In the genomic region with DNA sequence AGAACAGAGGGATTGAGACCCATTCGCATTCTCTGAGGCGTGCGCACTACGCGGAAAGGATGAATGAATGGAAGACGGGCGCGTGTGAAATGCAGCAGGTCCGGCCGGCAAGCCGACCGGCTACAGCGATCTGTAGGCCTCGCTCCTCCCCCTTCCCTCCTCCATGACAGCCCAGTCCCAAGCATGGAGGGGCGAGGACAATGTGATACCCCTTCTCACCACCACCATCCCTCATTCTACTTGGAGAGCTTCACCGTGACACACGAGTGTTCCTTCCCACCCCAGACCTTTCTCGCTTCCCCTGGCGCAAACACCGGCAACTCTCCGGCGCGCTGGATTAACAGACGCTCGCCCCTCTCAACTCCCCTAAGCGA, we compare ENCODE assay signal across 8 cellular contexts. TPM values are rescaled to one million over a fixed set of nuclear protein-coding genes. Genes with fewer than 3 reads are reported as not detected.
DNase-seq lines count a peak whose midpoint lies in the region; ATAC-seq, FAIRE-seq and TF ChIP-seq lines count a peak whose summit lies in the region.

No MANE protein-coding gene starts in this region.

- H3K4me3 ChIP-seq in AG04449 (ENCODE audit: low read depth, low read length) (peak overlapping the region; percentile 94), HepG2 (replicated peaks in 1 of 3; ENCODE audit: insufficient read depth in 1 of 3, low read depth in 2 of 3, low read length in 3 of 3) (peak overlapping the region; percentile 82 to 99 (median 93))

- H3K4me3 Mint-ChIP-seq in dendritic cell treated with granulocyte-macrophage colony-stimulating factor and Interleukin-4, amounts not matched to agents 40 ng/mL and 50 ng/mL, for 4 days = peak overlapping the region; percentile 92

- no peak overlapping the region for H2AFZ ChIP-seq in HepG2 (ENCODE audit: low read length)

- under 1% methylated on average over 24 of the region's 26 CpGs for WGBS in HepG2 (ENCODE audit: low lambda C conversion rate)

- H3K27ac ChIP-seq in HepG2 (ENCODE audit: extremely low read length, insufficient read depth, low read length) = peak overlapping the region; percentile 95

- H3K27me3 ChIP-seq in HepG2 (ENCODE audit: control insufficient read depth in 1 of 2, insufficient read depth in 2 of 2, low read length in 2 of 2) = no peaks in the 10 kb centered on the region; a peak in 1 of 5 replicates

- peak; percentile 30 for TF ChIP-seq POLR2A in GM18526 (IDR thresholded peaks at IDR 0.05; ENCODE audit: extremely low read depth, insufficient read length)
- TF ChIP-seq POLR2A in HepG2 (IDR thresholded peaks at IDR 0.05; ENCODE audit: insufficient read depth in 1 of 2, low read depth in 2 of 2, low read length in 2 of 2) = peak; percentile 66 to 92; a peak in 3 of 4 replicates

- no peaks in the 10 kb centered on the region for H3K9me3 ChIP-seq in HepG2 (ENCODE audit: low read length)

- TF ChIP-seq RAD21 in HepG2 (CRISPR knock-in tag; IDR thresholded peaks at IDR 0.05) = no peak

- TF ChIP-seq EP300 in HepG2 (IDR thresholded peaks at IDR 0.05; ENCODE audit: low read depth in 2 of 2, low read length in 2 of 2) (no peak), HepG2 (CRISPR knock-in tag; IDR thresholded peaks at IDR 0.05; ENCODE audit: borderline replicate concordance) (no peak)

- H3K27me3 Mint-ChIP-seq in dendritic cell treated with granulocyte-macrophage colony-stimulating factor and Interleukin-4, amounts not matched to agents 40 ng/mL and 50 ng/mL, for 4 days = no peaks in the 10 kb centered on the region

- FAIRE-seq in HepG2 (lab: Jason Lieb, UNC) = no peak

- H3K9me3 Mint-ChIP-seq in dendritic cell treated with granulocyte-macrophage colony-stimulating factor and Interleukin-4, amounts not matched to agents 40 ng/mL and 50 ng/mL, for 4 days = no peaks in the 10 kb centered on the region

- peak overlapping the region; percentile 93 for H3K27ac Mint-ChIP-seq in dendritic cell treated with granulocyte-macrophage colony-stimulating factor and Interleukin-4, amounts not matched to agents 40 ng/mL and 50 ng/mL, for 4 days

- intact Hi-C loops in dendritic cell treated with granulocyte-macrophage colony-stimulating factor and Interleukin-4, amounts not matched to agents 40 ng/mL and 50 ng/mL, for 4 days (cut with micrococcal nuclease) = loop anchor here (2.0 kb wide), 1 partner anchor 667 kb away; a partner anchor contains a TSS
- intact Hi-C loops in HepG2 (cut with micrococcal nuclease; ENCODE audit: unreplicated experiment) = loop anchor here (2.0 to 5.0 kb wide), 3 partner anchors 159 to 635 kb away; a partner anchor contains a TSS

- BruUV-seq in HepG2 (replicated peaks; lab: Mats Ljungman, UMichigan) = no TSS peak

- peaks cover 30% of the 10 kb centered on the region for H3K36me3 Mint-ChIP-seq in dendritic cell treated with granulocyte-macrophage colony-stimulating factor and Interleukin-4, amounts not matched to agents 40 ng/mL and 50 ng/mL, for 4 days (ENCODE audit: low read depth)

- CTCF ChIA-PET in AG04449 (lab: Yijun Ruan, JAX) = interaction anchor here (0.9 to 3.4 kb wide), 9 partner anchors 10 to 461 kb away, joined by 3 to 21 read pairs (median 5); a partner anchor contains a TSS
- CTCF ChIA-PET in HepG2 (lab: Yijun Ruan, JAX; ENCODE audit: low intra/inter-chr PET ratio, low total read pairs) = no interaction called here

- peaks cover 54% of the 10 kb centered on the region for H3K79me2 ChIP-seq in HepG2 (ENCODE audit: insufficient read depth, low read length)

- POLR2A ChIA-PET in AG04449 (lab: Yijun Ruan, JAX) (interaction anchor here (0.6 to 2.1 kb wide), 3 partner anchors 11 to 349 kb away, joined by 3 to 8 read pairs (median 3); a partner anchor contains a TSS), HepG2 (lab: Yijun Ruan, JAX) (interaction anchor here (0.8 to 3.4 kb wide), 8 partner anchors 10 to 667 kb away, joined by 3 to 31 read pairs (median 4); a partner anchor contains a TSS)

- peaks cover 30% of the 10 kb centered on the region for H3K4me1 ChIP-seq in HepG2 (ENCODE audit: insufficient read depth, low read length)

- DNase-seq in AG04449 (ENCODE audit: low read depth, low spot score) (no peak), NCI-H446 (lab: John Stamatoyannopoulos, UW) (peak; percentile 53 to 80), HepG2 (ENCODE audit: low spot score) (peak; percentile 76)
- DNase-seq in activated CD4-positive, alpha-beta T cell treated with anti-CD3 and anti-CD28 coated beads for 48 hours = peak; percentile 85
- DNase-seq in stimulated activated CD4-positive, alpha-beta T cell treated with anti-CD3 and anti-CD28 coated beads, Interleukin-4, amount 100 ng/mL, for 4 hours = peak; percentile 64 to 68

- H3K4me2 ChIP-seq in HepG2 (ENCODE audit: low read depth, low read length) = peak overlapping the region; percentile 92

- TF ChIP-seq CTCF in AG04449 (IDR thresholded peaks at IDR 0.05; ENCODE audit: insufficient read depth, low read length, missing control alignments) = no peak
- TF ChIP-seq CTCF in HepG2 (CRISPR knock-in tag; IDR thresholded peaks at IDR 0.05) = no peak

- ATAC-seq in HG03064 (IDR thresholded peaks at IDR 0.05; ENCODE audit: low read depth, unreplicated experiment) (peak; percentile 32), HepG2 (peak; percentile 85)

- in situ Hi-C loops in HepG2 (cut with HindIII; ENCODE audit: extremely low pct_ligation_motif_present, low pct_unique_long_range_greater_than_20kb) = no loop called here

- H3K4me1 Mint-ChIP-seq in dendritic cell treated with granulocyte-macrophage colony-stimulating factor and Interleukin-4, amounts not matched to agents 40 ng/mL and 50 ng/mL, for 4 days (ENCODE audit: low read depth) = peaks cover 36% of the 10 kb centered on the region

- peak overlapping the region; percentile 94 for H3K9ac ChIP-seq in HepG2 (ENCODE audit: insufficient read depth, low read depth, low read length)

- peaks cover 29% of the 10 kb centered on the region for H4K20me1 ChIP-seq in HepG2 (ENCODE audit: insufficient read depth, low read length)

- H3K36me3 ChIP-seq in HepG2 (replicated peaks in 1 of 2; ENCODE audit: control insufficient read depth in 1 of 2, insufficient read depth in 2 of 2, low read length in 2 of 2) = 0 out of 5 replicates have a peak, but pooled peaks cover 2 to 5% of the 10 kb centered on the region in 2 experiments

TF ChIP-seq in HepG2, 621 proteins besides CTCF, POLR2A, EP300 and RAD21 (continues in another document):
- TF ChIP-seq, protein P1, sequence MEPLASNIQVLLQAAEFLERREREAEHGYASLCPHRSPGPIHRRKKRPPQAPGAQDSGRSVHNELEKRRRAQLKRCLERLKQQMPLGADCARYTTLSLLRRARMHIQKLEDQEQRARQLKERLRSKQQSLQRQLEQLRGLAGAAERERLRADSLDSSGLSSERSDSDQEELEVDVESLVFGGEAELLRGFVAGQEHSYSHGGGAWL (CRISPR knock-in tag; IDR thresholded peaks at IDR 0.05) = no peak
- TF ChIP-seq SAFB2 (CRISPR knock-in tag; IDR thresholded peaks at IDR 0.05; ENCODE audit: borderline replicate concordance, low read depth) = peak; percentile 15; the same call in 1 of the 2 replicates
- TF ChIP-seq EEA1 (CRISPR knock-in tag; IDR thresholded peaks at IDR 0.05; ENCODE audit: borderline replicate concordance) = no peak
- TF ChIP-seq ZFYVE20 (CRISPR knock-in tag; IDR thresholded peaks at IDR 0.05; ENCODE audit: borderline replicate concordance, low read depth) = no peak
- TF ChIP-seq ZNF678 (CRISPR knock-in tag; IDR thresholded peaks at IDR 0.05) = no peak
- no peak for TF ChIP-seq DPF2 (CRISPR knock-in tag; IDR thresholded peaks at IDR 0.05; ENCODE audit: borderline replicate concordance, low read depth)
- TF ChIP-seq, protein P2, sequence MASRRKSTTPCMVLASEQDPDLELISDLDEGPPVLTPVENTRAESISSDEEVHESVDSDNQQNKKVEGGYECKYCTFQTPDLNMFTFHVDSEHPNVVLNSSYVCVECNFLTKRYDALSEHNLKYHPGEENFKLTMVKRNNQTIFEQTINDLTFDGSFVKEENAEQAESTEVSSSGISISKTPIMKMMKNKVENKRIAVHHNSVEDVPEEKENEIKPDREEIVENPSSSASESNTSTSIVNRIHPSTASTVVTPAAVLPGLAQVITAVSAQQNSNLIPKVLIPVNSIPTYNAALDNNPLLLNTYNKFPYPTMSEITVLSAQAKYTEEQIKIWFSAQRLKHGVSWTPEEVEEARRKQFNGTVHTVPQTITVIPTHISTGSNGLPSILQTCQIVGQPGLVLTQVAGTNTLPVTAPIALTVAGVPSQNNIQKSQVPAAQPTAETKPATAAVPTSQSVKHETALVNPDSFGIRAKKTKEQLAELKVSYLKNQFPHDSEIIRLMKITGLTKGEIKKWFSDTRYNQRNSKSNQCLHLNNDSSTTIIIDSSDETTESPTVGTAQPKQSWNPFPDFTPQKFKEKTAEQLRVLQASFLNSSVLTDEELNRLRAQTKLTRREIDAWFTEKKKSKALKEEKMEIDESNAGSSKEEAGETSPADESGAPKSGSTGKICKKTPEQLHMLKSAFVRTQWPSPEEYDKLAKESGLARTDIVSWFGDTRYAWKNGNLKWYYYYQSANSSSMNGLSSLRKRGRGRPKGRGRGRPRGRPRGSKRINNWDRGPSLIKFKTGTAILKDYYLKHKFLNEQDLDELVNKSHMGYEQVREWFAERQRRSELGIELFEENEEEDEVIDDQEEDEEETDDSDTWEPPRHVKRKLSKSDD (CRISPR knock-in tag; IDR thresholded peaks at IDR 0.05; ENCODE audit: low read depth) = peak; percentile 81

RNA-seq across cellular contexts. Expression of a gene that starts 0.8 kb away (rescaled TPM):
- total RNA-seq in HepG2 (2016; rRNA removed; fragmentation: Illumina TruSeq; extraction: Trizol) = 194 and 288 TPM in 2 replicates
- total RNA-seq in HepG2 (2016; cell fraction: cytosol; rRNA removed; fragmentation: Illumina TruSeq; extraction: Trizol; ENCODE audit: low read depth) = 40.9 and 48.1 TPM in 2 replicates
- 189 and 288 TPM in 2 replicates for total RNA-seq in HepG2 (2016; cell fraction: insoluble cytoplasmic fraction; rRNA removed; fragmentation: Illumina TruSeq; extraction: Trizol)
- 81.4 and 95.8 TPM in 2 replicates for total RNA-seq in HepG2 (2016; cell fraction: membrane; rRNA removed; fragmentation: Illumina TruSeq; extraction: Trizol)
- 82.9 and 99.3 TPM in 2 replicates for total RNA-seq in HepG2 (2016; cell fraction: nucleus; rRNA removed; fragmentation: Illumina TruSeq; extraction: Trizol)
- 37.1 and 50.8 TPM in 2 replicates for polyA plus RNA-seq in HepG2 (2011; rRNA removed)
- 26.0 and 35.9 TPM in 2 replicates for polyA plus RNA-seq in HepG2 (2011; cell fraction: cytosol; rRNA removed)
- polyA plus RNA-seq in HepG2 (2011; cell fraction: nucleus; rRNA removed) = 15.4 and 20.2 TPM in 2 replicates
- polyA plus RNA-seq in HepG2 (2012) = 53.5 and 67.1 TPM in 2 replicates
- polyA plus RNA-seq in HepG2 (2016; cell fraction: cytosol; fragmentation: Illumina TruSeq; extraction: Trizol; ENCODE audit: low read depth) = 13.9 and 17.2 TPM in 2 replicates
- polyA plus RNA-seq in HepG2 (2016; cell fraction: insoluble cytoplasmic fraction; fragmentation: Illumina TruSeq; extraction: Trizol; ENCODE audit: low read depth) = 202 and 240 TPM in 2 replicates
- 27.3 and 34.3 TPM in 2 replicates for polyA plus RNA-seq in HepG2 (2016; cell fraction: membrane; fragmentation: Illumina TruSeq; extraction: Trizol; ENCODE audit: low read depth)
- polyA plus RNA-seq in HepG2 (2016; cell fraction: nucleus; fragmentation: Illumina TruSeq; extraction: Trizol; ENCODE audit: insufficient read depth, low read depth) = 73.4 and 87.3 TPM in 2 replicates
- 17.0 and 19.1 TPM in 2 replicates for polyA minus RNA-seq in HepG2 (2011; rRNA and poly(A)+ RNA removed; ENCODE audit: low replicate concordance)
- polyA minus RNA-seq in HepG2 (2011; cell fraction: cytosol; rRNA and poly(A)+ RNA removed) = 66.1 and 67.1 TPM in 2 replicates
- 70.2 and 70.7 TPM in 2 replicates for polyA minus RNA-seq in HepG2 (2011; cell fraction: nucleus; rRNA and poly(A)+ RNA removed)
